In genomic region chr21:16532841-16533240, GRCh38 we compare ENCODE assay signal across 11 cellular contexts.
DNase-seq lines count a peak whose midpoint lies in the region; ATAC-seq and TF ChIP-seq lines count a peak whose summit lies in the region.
"Had no signal": no experiment of that assay in that cellular context is flagged by ENCODE, and none has a peak within 500 bp of the region (broad histone marks: within the 10 kb centered on the region; RNA-seq: fewer than 3 reads in every experiment).

No MANE protein-coding gene starts in this region.

- 6 to 8% methylated on average over 4 of the region's 4 CpGs for WGBS in GM23248 (ENCODE audit: low coverage in 1 of 2, low lambda C conversion rate in 2 of 2, missing lambda C conversion rate in 2 of 2), 2 experiments

- H4K20me1 ChIP-seq in GM23248 (ENCODE audit: insufficient read depth) = no peaks in the 10 kb centered on the region

- peak; percentile 74 for DNase-seq in GM23248
- peak; percentile 58 for DNase-seq in astrocyte of the spinal cord (ENCODE audit: low read depth, low spot score)
- DNase-seq in foreskin keratinocyte = peak in 1 of 2 donors; percentile 25
- DNase-seq in stimulated activated CD4-positive, alpha-beta T cell treated with anti-CD3 and anti-CD28 coated beads, Interleukin-4, amount 100 ng/mL, for 4 hours = no peak
- DNase-seq in anterior cingulate cortex (lab: John Stamatoyannopoulos, UW) = no peak
- DNase-seq in DMS79 (lab: John Stamatoyannopoulos, UW) = no peak
- DNase-seq: activated gamma-delta T cell treated with Interleukin-2 at 50 U/mL for 16 hours, Kasumi-1 had no signal

- H3K36me3 ChIP-seq in GM23248 (ENCODE audit: low read depth) (no peaks in the 10 kb centered on the region), skeletal muscle satellite cell (ENCODE audit: insufficient read depth, low read length) (no peaks in the 10 kb centered on the region)

- H3K4me2 ChIP-seq in GM23248 (ENCODE audit: unreplicated experiment) (peak overlapping the region; percentile 99), skeletal muscle satellite cell (ENCODE audit: low read length) (peak overlapping the region; percentile 90)

- peaks cover 40% of the 10 kb centered on the region for H3K4me1 ChIP-seq in GM23248 (ENCODE audit: insufficient read depth)
- H3K4me1 ChIP-seq in foreskin keratinocyte = peaks cover 15% of the 10 kb centered on the region
- H3K4me1 ChIP-seq in skeletal muscle satellite cell (ENCODE audit: control insufficient read depth, insufficient read depth, low read length) = peaks cover 37% of the 10 kb centered on the region

- no peaks in the 10 kb centered on the region for H3K9me3 ChIP-seq in GM23248 (ENCODE audit: low read depth)
- no peaks in the 10 kb centered on the region for H3K9me3 ChIP-seq in skeletal muscle satellite cell (replicated peaks; ENCODE audit: low read length)

- H3F3A ChIP-seq in GM23248 (ENCODE audit: insufficient read depth) = peaks cover 30% of the 10 kb centered on the region

- H3K4me3 ChIP-seq in GM23248 (peak overlapping the region; percentile 74), astrocyte of the spinal cord (ENCODE audit: low read depth, low read length) (no peak overlapping the region), skeletal muscle satellite cell (ENCODE audit: low read length) (peak overlapping the region; percentile 69)

- H3K9ac ChIP-seq in GM23248 = peak overlapping the region; percentile 75
- peak overlapping the region; percentile 36 for H3K9ac ChIP-seq in skeletal muscle satellite cell (ENCODE audit: low read depth, low read length)

- peaks cover 24% of the 10 kb centered on the region for H3K79me2 ChIP-seq in GM23248 (ENCODE audit: insufficient read depth)

- no peaks in the 10 kb centered on the region for H3K27me3 ChIP-seq in GM23248 (replicated peaks; ENCODE audit: insufficient read depth)
- H3K27me3 ChIP-seq in foreskin keratinocyte = no peaks in the 10 kb centered on the region
- no peaks in the 10 kb centered on the region for H3K27me3 ChIP-seq in skeletal muscle satellite cell (ENCODE audit: control insufficient read depth, insufficient read depth, low read length)

- no peaks in the 10 kb centered on the region for H3K9me2 ChIP-seq in GM23248 (ENCODE audit: insufficient read depth)

- no peak for TF ChIP-seq CTCF in astrocyte of the spinal cord (IDR thresholded peaks at IDR 0.05; ENCODE audit: low read depth, low read length)
- TF ChIP-seq CTCF in foreskin keratinocyte (conservative IDR thresholded peaks at IDR 0.05) = no peak

- H3K27ac ChIP-seq in GM23248 = peak overlapping the region; percentile 85
- no peak overlapping the region for H3K27ac ChIP-seq in foreskin keratinocyte

- in situ Hi-C loops in GM23248 (cut with MboI) = no loop called here
- in situ Hi-C loops in astrocyte of the spinal cord (cut with HindIII; ENCODE audit: low sequenced_read_pairs) = no loop called here

- peak overlapping the region; percentile 82 for H2AFZ ChIP-seq in GM23248

- ATAC-seq in foreskin keratinocyte (peak; percentile 13), GM21723 (IDR thresholded peaks at IDR 0.05; ENCODE audit: unreplicated experiment) (no peak)
- ATAC-seq: natural killer cell treated with Interleukin-12 subunit alpha and Interleukin-12 subunit beta and Interleukin-15 and Interleukin-18, amount 100 ng/mL, for 72 hours had no signal

Comparison
In these comparisons a context has a peak if more than half of its experiments do, and no peak if none do; other contexts are left out.
1. DNase-seq: peak in GM23248 (single experiment) and astrocyte of the spinal cord (single experiment); none in stimulated activated CD4-positive, alpha-beta T cell treated with anti-CD3 and anti-CD28 coated beads, Interleukin-4, amount 100 ng/mL, for 4 hours (0 of 2), anterior cingulate cortex (0 of 58) and DMS79 (single experiment).